ENCODE assay signal across 1 cellular context in genomic region chrX:7083468-7084396, GRCh38.
TF ChIP-seq lines count a peak whose summit lies in the region.

No MANE protein-coding gene starts in this region.

TF ChIP-seq in WTC11, 78 proteins besides CTCF, POLR2A, EP300 and RAD21 (continued from another document):
- TF ChIP-seq ESRRA (CRISPR knock-in tag; IDR thresholded peaks at IDR 0.05; ENCODE audit: borderline replicate concordance) (no peak), ZNF423 (CRISPR knock-in tag; IDR thresholded peaks at IDR 0.05) (no peak), ETV6 (CRISPR knock-in tag; IDR thresholded peaks at IDR 0.05) (no peak), TEAD4 (CRISPR knock-in tag; IDR thresholded peaks at IDR 0.05) (no peak)
